1 cellular context compared by ENCODE assay signal in the genomic region with DNA sequence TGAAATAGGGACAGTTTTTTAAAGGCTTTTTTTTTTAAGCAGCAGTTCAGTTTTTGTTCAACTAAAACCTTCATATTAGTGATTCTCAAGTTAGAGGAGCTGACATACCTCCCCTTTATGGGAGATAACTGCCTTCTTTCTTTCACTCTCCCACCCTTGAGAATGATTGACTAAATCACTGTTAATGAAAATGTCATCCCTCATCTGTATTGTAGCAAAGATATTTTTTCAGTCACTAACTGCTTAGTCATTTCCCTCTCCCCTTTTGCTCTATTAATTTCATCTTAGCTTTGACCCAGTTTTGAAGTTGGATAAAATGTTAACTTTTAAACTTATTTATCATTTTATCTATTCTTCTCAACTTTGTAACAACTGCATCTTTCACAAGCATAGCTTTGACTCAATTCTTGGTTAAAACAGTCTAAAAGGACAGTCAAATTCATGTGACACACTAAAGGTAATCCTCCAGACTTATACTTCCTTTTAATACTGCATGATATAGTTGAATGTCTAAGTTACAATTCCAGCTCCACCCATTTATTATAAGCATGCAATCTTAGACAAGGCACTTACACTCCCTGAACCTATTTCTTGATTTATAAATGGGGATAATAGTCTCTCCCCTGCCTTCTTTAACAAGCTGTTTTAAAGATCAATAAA.
A peak's percentile ranks its signal among the peaks of the same experiment; 100 is the strongest.
TF ChIP-seq lines count a peak whose summit lies in the region.

No MANE protein-coding gene starts in this region.

TF ChIP-seq in K562, 482 proteins besides CTCF, POLR2A, EP300 and RAD21 (continued from another document):
- TF ChIP-seq FOXK1 (CRISPR knock-in tag; IDR thresholded peaks at IDR 0.05; ENCODE audit: borderline replicate concordance) (no peak), XRCC3 (IDR thresholded peaks at IDR 0.05) (no peak), ZNF316 (IDR thresholded peaks at IDR 0.05) (peak; percentile 66)
TF ChIP-seq in K562: peak in this region for 9.
